In genomic region chr12:57752668-57753000, GRCh38 we compare ENCODE assay signal across 8 cellular contexts. TPM values are rescaled to one million over a fixed set of nuclear protein-coding genes. Genes with fewer than 3 reads are reported as not detected.
DNase-seq lines count a peak whose midpoint lies in the region; ATAC-seq, FAIRE-seq and TF ChIP-seq lines count a peak whose summit lies in the region.

No MANE protein-coding gene starts in this region.

- no TSS peak for BruUV-seq in HepG2 (replicated peaks; lab: Mats Ljungman, UMichigan)

- POLR2A ChIA-PET in activated CD4-positive, alpha-beta T cell treated with anti-CD3 and anti-CD28 coated beads, Interleukin-2, amount 10 ng/mL, durations not matched to agents 7 days and 5 days (lab: Charles Lee), result no interaction called here
- POLR2A ChIA-PET in HepG2 (lab: Yijun Ruan, JAX), result interaction anchor here (0.6 to 1.1 kb wide), 7 partner anchors 8 to 94 kb away, joined by 3 to 4 read pairs (median 3); partner anchors contain the start of genes CTDSP2, EEF1AKMT3, METTL1 and OS9

- CTCF ChIA-PET in activated CD4-positive, alpha-beta T cell treated with anti-CD3 and anti-CD28 coated beads, Interleukin-2, amount 10 ng/mL, durations not matched to agents 7 days and 5 days (lab: Charles Lee), result interaction anchor here (0.8 to 1.1 kb wide), 3 partner anchors 12 to 119 kb away, joined by 3 read pairs; partner anchors contain the start of genes B4GALNT1 and TSFM
- CTCF ChIA-PET in HepG2 (lab: Yijun Ruan, JAX; ENCODE audit: low intra/inter-chr PET ratio, low total read pairs), result no interaction called here

- H3K4me1 ChIP-seq in adrenal gland (replicated peaks in 1 of 2) (peaks cover 8 to 33% of the 10 kb centered on the region in 2 donors), HepG2 (ENCODE audit: insufficient read depth, low read length) (peaks cover 43% of the 10 kb centered on the region), thoracic aorta (ENCODE audit: control insufficient read depth in 1 of 2, low read depth in 2 of 2) (peaks cover 25 to 33% of the 10 kb centered on the region in 2 donors)

- TF ChIP-seq POLR2A in adrenal gland (IDR thresholded peaks at IDR 0.05) (no peak), HepG2 (IDR thresholded peaks at IDR 0.05; ENCODE audit: insufficient read depth in 1 of 2, low read depth in 2 of 2, low read length in 2 of 2) (no peak)

- peak overlapping the region; percentile 24 for H3K9ac ChIP-seq in HepG2 (ENCODE audit: insufficient read depth, low read depth, low read length)

- no peak for FAIRE-seq in HepG2 (lab: Jason Lieb, UNC)

- DNase-seq in activated CD4-positive, alpha-beta T cell treated with anti-CD3 and anti-CD28 coated beads, Interleukin-2, amount 10 ng/mL, durations not matched to agents 7 days and 5 days, result no peak
- no peak for DNase-seq in activated CD4-positive, alpha-beta T cell treated with anti-CD3 and anti-CD28 coated beads for 4 hours
- DNase-seq in adrenal gland (no peak), HepG2 (ENCODE audit: low spot score) (no peak), thoracic aorta (ENCODE audit: low spot score) (no peak), NCI-H1417 (lab: John Stamatoyannopoulos, UW) (no peak), NCI-H2227 treated with DMSO at 0.1 percent for 48 hours (lab: John Stamatoyannopoulos, UW) (no peak)

- in situ Hi-C loops in HepG2 (cut with HindIII; ENCODE audit: extremely low pct_ligation_motif_present, low pct_unique_long_range_greater_than_20kb), result no loop called here

- H4K20me1 ChIP-seq in HepG2 (ENCODE audit: insufficient read depth, low read length), result 0 out of 2 replicates have a peak, but pooled peaks cover 5% of the 10 kb centered on the region

- TF ChIP-seq RAD21 in HepG2 (CRISPR knock-in tag; IDR thresholded peaks at IDR 0.05), result no peak

- H3K27me3 ChIP-seq in adrenal gland (no peaks in the 10 kb centered on the region), HepG2 (ENCODE audit: control insufficient read depth in 1 of 2, insufficient read depth in 2 of 2, low read length in 2 of 2) (no peaks in the 10 kb centered on the region; a peak in 1 of 5 replicates), thoracic aorta (replicated peaks; ENCODE audit: insufficient read depth) (no peaks in the 10 kb centered on the region)

- H3K4me2 ChIP-seq in HepG2 (ENCODE audit: low read depth, low read length), result peak overlapping the region; percentile 69

- intact Hi-C loops in adrenal gland (cut with DNase I) (no loop called here), HepG2 (cut with micrococcal nuclease; ENCODE audit: unreplicated experiment) (loop anchor here (1.0 kb wide), 1 partner anchor 8 kb away; no protein-coding TSS in a partner anchor)

- no peaks in the 10 kb centered on the region for H3K9me3 ChIP-seq in adrenal gland (replicated peaks in 1 of 3)
- H3K9me3 ChIP-seq in HepG2 (ENCODE audit: low read length), result no peaks in the 10 kb centered on the region
- no peaks in the 10 kb centered on the region for H3K9me3 ChIP-seq in thoracic aorta

- H3K27ac Mint-ChIP-seq in activated CD4-positive, alpha-beta T cell treated with anti-CD3 and anti-CD28 coated beads, Interleukin-2, amount 10 ng/mL, durations not matched to agents 7 days and 5 days, result peak overlapping the region; percentile 86

- no peak for TF ChIP-seq EP300 in HepG2 (IDR thresholded peaks at IDR 0.05; ENCODE audit: low read depth in 2 of 2, low read length in 2 of 2)
- TF ChIP-seq EP300 in HepG2 (CRISPR knock-in tag; IDR thresholded peaks at IDR 0.05; ENCODE audit: borderline replicate concordance), result no peak

- WGBS in adrenal gland, 4 donors, result 0 to 4% (median 2%) methylated on average over 3 to 5 of the region's 5 CpGs
- 0% methylated on average over 3 of the region's 5 CpGs for WGBS in HepG2 (ENCODE audit: low lambda C conversion rate)

- H3K27me3 Mint-ChIP-seq in activated CD4-positive, alpha-beta T cell treated with anti-CD3 and anti-CD28 coated beads, Interleukin-2, amount 10 ng/mL, durations not matched to agents 7 days and 5 days, result no peaks in the 10 kb centered on the region

- no peak for TF ChIP-seq CTCF in adrenal gland (IDR thresholded peaks at IDR 0.05)
- TF ChIP-seq CTCF in HepG2 (CRISPR knock-in tag; IDR thresholded peaks at IDR 0.05), result no peak
- no peak for TF ChIP-seq CTCF in thoracic aorta (IDR thresholded peaks at IDR 0.05)

- H3K4me3 ChIP-seq in adrenal gland, result peak overlapping the region in 1 of 4 donors; percentile 18
- H3K4me3 ChIP-seq in HepG2 (replicated peaks in 1 of 3; ENCODE audit: insufficient read depth in 1 of 3, low read depth in 2 of 3, low read length in 3 of 3), result peak overlapping the region; percentile 20 to 42 (median 34); a peak in 4 of 6 replicates
- H3K4me3 ChIP-seq in thoracic aorta, result peak overlapping the region; percentile 90

- H3K27ac ChIP-seq in adrenal gland, result peak overlapping the region in 4 of 5 donors; percentile 5 to 98 (median 74)
- peak overlapping the region; percentile 30 for H3K27ac ChIP-seq in HepG2 (ENCODE audit: extremely low read length, insufficient read depth, low read length)
- peak overlapping the region in 1 of 2 donors; percentile 50 for H3K27ac ChIP-seq in thoracic aorta

- H2AFZ ChIP-seq in HepG2 (ENCODE audit: low read length), result no peak overlapping the region

- ATAC-seq in HepG2 (peak; percentile 74), thoracic aorta (ENCODE audit: insufficient number of reproducible peaks, low FRiP score, low read depth) (no peak), HG02642 (IDR thresholded peaks at IDR 0.05; ENCODE audit: poor library complexity, unreplicated experiment) (no peak)

- no peaks in the 10 kb centered on the region for H3K9me3 Mint-ChIP-seq in activated CD4-positive, alpha-beta T cell treated with anti-CD3 and anti-CD28 coated beads, Interleukin-2, amount 10 ng/mL, durations not matched to agents 7 days and 5 days

- peaks cover 24% of the 10 kb centered on the region for H3K79me2 ChIP-seq in HepG2 (ENCODE audit: insufficient read depth, low read length)

- H3K36me3 ChIP-seq in adrenal gland (replicated peaks in 1 of 2) (peaks cover 0 to 36% of the 10 kb centered on the region in 2 donors), HepG2 (replicated peaks in 1 of 2; ENCODE audit: control insufficient read depth in 1 of 2, insufficient read depth in 2 of 2, low read length in 2 of 2) (peaks cover 10 to 23% of the 10 kb centered on the region in 2 experiments; a peak in 4 of 5 replicates), thoracic aorta (peaks cover 14% of the 10 kb centered on the region)

- H3K4me1 Mint-ChIP-seq in activated CD4-positive, alpha-beta T cell treated with anti-CD3 and anti-CD28 coated beads, Interleukin-2, amount 10 ng/mL, durations not matched to agents 7 days and 5 days, result peaks cover 58% of the 10 kb centered on the region

- H3K4me3 Mint-ChIP-seq in activated CD4-positive, alpha-beta T cell treated with anti-CD3 and anti-CD28 coated beads, Interleukin-2, amount 10 ng/mL, durations not matched to agents 7 days and 5 days, result peak overlapping the region; percentile 91

- H3K36me3 Mint-ChIP-seq in activated CD4-positive, alpha-beta T cell treated with anti-CD3 and anti-CD28 coated beads, Interleukin-2, amount 10 ng/mL, durations not matched to agents 7 days and 5 days (ENCODE audit: low read depth), result peaks cover 38% of the 10 kb centered on the region

RNA-seq across cellular contexts. Expression of gene CDK4, which starts 0.5 kb away (rescaled TPM):
- 100 to 1,000 TPM in 1 of 2 experiments, 10 to 100 TPM in 1; 84.4 to 104 TPM for total RNA-seq in activated CD4-positive, alpha-beta T cell treated with anti-CD3 and anti-CD28 coated beads, Interleukin-2, amount 10 ng/mL, durations not matched to agents 7 days and 5 days
- total RNA-seq in adrenal gland (100 to 1,000 TPM in 7 of 8 donors, 10 to 100 TPM in 1; 90.9 to 197 (median 143) TPM), HepG2 (2016; rRNA removed; fragmentation: Illumina TruSeq; extraction: Trizol) (209 and 255 TPM in 2 replicates), thoracic aorta (10 to 100 TPM; 52.3 to 72.8 TPM)
- polyA plus RNA-seq in adrenal gland (10 to 100 TPM; 46.8 to 78.8 (median 66.1) TPM), HepG2 (2011; rRNA removed) (171 and 191 TPM in 2 replicates)
- 114 and 177 TPM in 2 replicates for total RNA-seq in HepG2 (2016; cell fraction: cytosol; rRNA removed; fragmentation: Illumina TruSeq; extraction: Trizol; ENCODE audit: low read depth)
- total RNA-seq in HepG2 (2016; cell fraction: insoluble cytoplasmic fraction; rRNA removed; fragmentation: Illumina TruSeq; extraction: Trizol), result 213 and 245 TPM in 2 replicates
- total RNA-seq in HepG2 (2016; cell fraction: membrane; rRNA removed; fragmentation: Illumina TruSeq; extraction: Trizol), result 203 and 282 TPM in 2 replicates
- total RNA-seq in HepG2 (2016; cell fraction: nucleus; rRNA removed; fragmentation: Illumina TruSeq; extraction: Trizol), result 105 and 134 TPM in 2 replicates
- 223 and 255 TPM in 2 replicates for polyA plus RNA-seq in HepG2 (2011; cell fraction: cytosol; rRNA removed)
- polyA plus RNA-seq in HepG2 (2011; cell fraction: nucleus; rRNA removed), result 58.2 and 58.6 TPM in 2 replicates
- polyA plus RNA-seq in HepG2 (2012), result 68.6 and 92.8 TPM in 2 replicates
- 148 and 226 TPM in 2 replicates for polyA plus RNA-seq in HepG2 (2016; cell fraction: cytosol; fragmentation: Illumina TruSeq; extraction: Trizol; ENCODE audit: low read depth)
- polyA plus RNA-seq in HepG2 (2016; cell fraction: insoluble cytoplasmic fraction; fragmentation: Illumina TruSeq; extraction: Trizol; ENCODE audit: low read depth), result 315 and 325 TPM in 2 replicates
- 208 and 297 TPM in 2 replicates for polyA plus RNA-seq in HepG2 (2016; cell fraction: membrane; fragmentation: Illumina TruSeq; extraction: Trizol; ENCODE audit: low read depth)
- 175 and 177 TPM in 2 replicates for polyA plus RNA-seq in HepG2 (2016; cell fraction: nucleus; fragmentation: Illumina TruSeq; extraction: Trizol; ENCODE audit: insufficient read depth, low read depth)
- polyA minus RNA-seq in HepG2 (2011; rRNA and poly(A)+ RNA removed; ENCODE audit: low replicate concordance), result 141 and 375 TPM in 2 replicates
- polyA minus RNA-seq in HepG2 (2011; cell fraction: cytosol; rRNA and poly(A)+ RNA removed), result 49.7 and 59.9 TPM in 2 replicates
- polyA minus RNA-seq in HepG2 (2011; cell fraction: nucleus; rRNA and poly(A)+ RNA removed), result 72.6 and 80.6 TPM in 2 replicates

RNA-seq across cellular contexts. Expression of gene MARCHF9, which starts 2.3 kb away (rescaled TPM):
- total RNA-seq in activated CD4-positive, alpha-beta T cell treated with anti-CD3 and anti-CD28 coated beads, Interleukin-2, amount 10 ng/mL, durations not matched to agents 7 days and 5 days, result 10 to 100 TPM; 23.7 to 27.2 TPM
- total RNA-seq in adrenal gland, result 10 to 100 TPM in 7 of 8 donors, 1 to 10 TPM in 1; 8.2 to 23.4 (median 16.6) TPM
- polyA plus RNA-seq in adrenal gland, result 10 to 100 TPM in 2 of 3 donors, 1 to 10 TPM in 1; 9.5 to 45.1 (median 44.0) TPM
- 2.7 and 5.7 TPM in 2 replicates for total RNA-seq in HepG2 (2016; rRNA removed; fragmentation: Illumina TruSeq; extraction: Trizol)
- total RNA-seq in HepG2 (2016; cell fraction: cytosol; rRNA removed; fragmentation: Illumina TruSeq; extraction: Trizol; ENCODE audit: low read depth), result 3.9 and 5.1 TPM in 2 replicates
- total RNA-seq in HepG2 (2016; cell fraction: insoluble cytoplasmic fraction; rRNA removed; fragmentation: Illumina TruSeq; extraction: Trizol), result 3.4 and 4.7 TPM in 2 replicates
- 5.9 and 6.2 TPM in 2 replicates for total RNA-seq in HepG2 (2016; cell fraction: membrane; rRNA removed; fragmentation: Illumina TruSeq; extraction: Trizol)
- total RNA-seq in HepG2 (2016; cell fraction: nucleus; rRNA removed; fragmentation: Illumina TruSeq; extraction: Trizol), result 3.4 and 4.3 TPM in 2 replicates
- 9.6 and 14.5 TPM in 2 replicates for polyA plus RNA-seq in HepG2 (2011; rRNA removed)
- 8.1 and 8.8 TPM in 2 replicates for polyA plus RNA-seq in HepG2 (2011; cell fraction: cytosol; rRNA removed)
- 15.5 and 17.5 TPM in 2 replicates for polyA plus RNA-seq in HepG2 (2011; cell fraction: nucleus; rRNA removed)
- polyA plus RNA-seq in HepG2 (2012), result 7.7 and 10.3 TPM in 2 replicates
- 2.7 and 3.1 TPM in 2 replicates for polyA plus RNA-seq in HepG2 (2016; cell fraction: cytosol; fragmentation: Illumina TruSeq; extraction: Trizol; ENCODE audit: low read depth)
- polyA plus RNA-seq in HepG2 (2016; cell fraction: insoluble cytoplasmic fraction; fragmentation: Illumina TruSeq; extraction: Trizol; ENCODE audit: low read depth), result 5.0 and 8.0 TPM in 2 replicates
- 5.8 TPM in 2 replicates for polyA plus RNA-seq in HepG2 (2016; cell fraction: membrane; fragmentation: Illumina TruSeq; extraction: Trizol; ENCODE audit: low read depth)
- 13.4 and 15.4 TPM in 2 replicates for polyA plus RNA-seq in HepG2 (2016; cell fraction: nucleus; fragmentation: Illumina TruSeq; extraction: Trizol; ENCODE audit: insufficient read depth, low read depth)
- polyA minus RNA-seq in HepG2 (2011; rRNA and poly(A)+ RNA removed; ENCODE audit: low replicate concordance), result 12.1 and 12.5 TPM in 2 replicates
- 4.1 and 4.5 TPM in 2 replicates for polyA minus RNA-seq in HepG2 (2011; cell fraction: cytosol; rRNA and poly(A)+ RNA removed)
- polyA minus RNA-seq in HepG2 (2011; cell fraction: nucleus; rRNA and poly(A)+ RNA removed), result 3.7 and 5.3 TPM in 2 replicates
- 10 to 100 TPM in 1 of 2 donors, 1 to 10 TPM in 1; 8.8 to 11.2 TPM for total RNA-seq in thoracic aorta

RNA-seq across cellular contexts. Expression of gene TSPAN31, which starts 7.8 kb away (rescaled TPM):
- total RNA-seq in activated CD4-positive, alpha-beta T cell treated with anti-CD3 and anti-CD28 coated beads, Interleukin-2, amount 10 ng/mL, durations not matched to agents 7 days and 5 days, result 10 to 100 TPM; 18.6 to 22.3 TPM
- total RNA-seq in adrenal gland (100 to 1,000 TPM in 1 of 8 donors, 10 to 100 TPM in 7; 44.2 to 115 (median 61.6) TPM), HepG2 (2016; rRNA removed; fragmentation: Illumina TruSeq; extraction: Trizol) (5.4 and 10.4 TPM in 2 replicates), thoracic aorta (100 to 1,000 TPM in 1 of 2 donors, 10 to 100 TPM in 1; 58.8 to 115 TPM)
- polyA plus RNA-seq in adrenal gland (10 to 100 TPM; 25.3 to 50.7 (median 45.1) TPM), HepG2 (2011; rRNA removed) (24.6 and 27.3 TPM in 2 replicates)
- 3.1 and 3.3 TPM in 2 replicates for total RNA-seq in HepG2 (2016; cell fraction: cytosol; rRNA removed; fragmentation: Illumina TruSeq; extraction: Trizol; ENCODE audit: low read depth)
- total RNA-seq in HepG2 (2016; cell fraction: insoluble cytoplasmic fraction; rRNA removed; fragmentation: Illumina TruSeq; extraction: Trizol), result 7.8 and 11.5 TPM in 2 replicates
- total RNA-seq in HepG2 (2016; cell fraction: membrane; rRNA removed; fragmentation: Illumina TruSeq; extraction: Trizol), result 6.1 and 6.3 TPM in 2 replicates
- 8.7 and 15.1 TPM in 2 replicates for total RNA-seq in HepG2 (2016; cell fraction: nucleus; rRNA removed; fragmentation: Illumina TruSeq; extraction: Trizol)
- polyA plus RNA-seq in HepG2 (2011; cell fraction: cytosol; rRNA removed), result 19.3 and 22.2 TPM in 2 replicates
- 26.2 and 31.2 TPM in 2 replicates for polyA plus RNA-seq in HepG2 (2011; cell fraction: nucleus; rRNA removed)
- polyA plus RNA-seq in HepG2 (2012), result 17.1 and 17.8 TPM in 2 replicates
- 3.2 and 4.3 TPM in 2 replicates for polyA plus RNA-seq in HepG2 (2016; cell fraction: cytosol; fragmentation: Illumina TruSeq; extraction: Trizol; ENCODE audit: low read depth)
- 6.6 and 6.9 TPM in 2 replicates for polyA plus RNA-seq in HepG2 (2016; cell fraction: insoluble cytoplasmic fraction; fragmentation: Illumina TruSeq; extraction: Trizol; ENCODE audit: low read depth)
- 4.9 and 7.9 TPM in 2 replicates for polyA plus RNA-seq in HepG2 (2016; cell fraction: membrane; fragmentation: Illumina TruSeq; extraction: Trizol; ENCODE audit: low read depth)
- 22.0 and 24.1 TPM in 2 replicates for polyA plus RNA-seq in HepG2 (2016; cell fraction: nucleus; fragmentation: Illumina TruSeq; extraction: Trizol; ENCODE audit: insufficient read depth, low read depth)
- polyA minus RNA-seq in HepG2 (2011; rRNA and poly(A)+ RNA removed; ENCODE audit: low replicate concordance), result 8.6 and 23.9 TPM in 2 replicates
- polyA minus RNA-seq in HepG2 (2011; cell fraction: cytosol; rRNA and poly(A)+ RNA removed), result 5.8 and 8.3 TPM in 2 replicates
- polyA minus RNA-seq in HepG2 (2011; cell fraction: nucleus; rRNA and poly(A)+ RNA removed), result 14.9 and 21.0 TPM in 2 replicates

RNA-seq across cellular contexts. Expression of gene AGAP2, which starts 14.1 kb away (rescaled TPM):
- total RNA-seq in activated CD4-positive, alpha-beta T cell treated with anti-CD3 and anti-CD28 coated beads, Interleukin-2, amount 10 ng/mL, durations not matched to agents 7 days and 5 days, result 10 to 100 TPM; 72.6 to 73.3 TPM
- total RNA-seq in adrenal gland (1 to 10 TPM in 7 of 8 donors, under 1 TPM in 1; 0.97 to 4.0 (median 2.0) TPM), HepG2 (2016; rRNA removed; fragmentation: Illumina TruSeq; extraction: Trizol) (0.38 and 0.81 TPM in 2 replicates), thoracic aorta (1 to 10 TPM; 1.2 to 3.5 TPM)
- polyA plus RNA-seq in adrenal gland (1 to 10 TPM; 1.9 to 8.1 (median 2.6) TPM), HepG2 (2011; rRNA removed) (0.45 and 0.73 TPM in 2 replicates)
- 0.10 and 0.18 TPM in 2 replicates for total RNA-seq in HepG2 (2016; cell fraction: cytosol; rRNA removed; fragmentation: Illumina TruSeq; extraction: Trizol; ENCODE audit: low read depth)
- 0.45 and 0.91 TPM in 2 replicates for total RNA-seq in HepG2 (2016; cell fraction: insoluble cytoplasmic fraction; rRNA removed; fragmentation: Illumina TruSeq; extraction: Trizol)
- total RNA-seq in HepG2 (2016; cell fraction: membrane; rRNA removed; fragmentation: Illumina TruSeq; extraction: Trizol), result 0.24 and 0.49 TPM in 2 replicates
- total RNA-seq in HepG2 (2016; cell fraction: nucleus; rRNA removed; fragmentation: Illumina TruSeq; extraction: Trizol), result 0.44 and 0.71 TPM in 2 replicates
- 0.50 and 0.87 TPM in 2 replicates for polyA plus RNA-seq in HepG2 (2011; cell fraction: cytosol; rRNA removed)
- 1.0 and 1.5 TPM in 2 replicates for polyA plus RNA-seq in HepG2 (2011; cell fraction: nucleus; rRNA removed)
- 0.23 and 0.31 TPM in 2 replicates for polyA plus RNA-seq in HepG2 (2012)
- 0.33 and 0.42 TPM in 2 replicates for polyA plus RNA-seq in HepG2 (2016; cell fraction: cytosol; fragmentation: Illumina TruSeq; extraction: Trizol; ENCODE audit: low read depth)
- polyA plus RNA-seq in HepG2 (2016; cell fraction: insoluble cytoplasmic fraction; fragmentation: Illumina TruSeq; extraction: Trizol; ENCODE audit: low read depth), result 0.57 and 0.95 TPM in 2 replicates
- polyA plus RNA-seq in HepG2 (2016; cell fraction: membrane; fragmentation: Illumina TruSeq; extraction: Trizol; ENCODE audit: low read depth), result 0.10 and 0.23 TPM in 2 replicates
- polyA plus RNA-seq in HepG2 (2016; cell fraction: nucleus; fragmentation: Illumina TruSeq; extraction: Trizol; ENCODE audit: insufficient read depth, low read depth), result 0.37 and 1.3 TPM in 2 replicates
- 0.42 and 0.96 TPM in 2 replicates for polyA minus RNA-seq in HepG2 (2011; rRNA and poly(A)+ RNA removed; ENCODE audit: low replicate concordance)
- 0.70 and 0.79 TPM in 2 replicates for polyA minus RNA-seq in HepG2 (2011; cell fraction: cytosol; rRNA and poly(A)+ RNA removed)
- polyA minus RNA-seq in HepG2 (2011; cell fraction: nucleus; rRNA and poly(A)+ RNA removed), result 0.90 and 1.5 TPM in 2 replicates

RNA-seq across cellular contexts. Expression of gene CYP27B1, which starts 14.2 kb away (rescaled TPM):
- total RNA-seq in activated CD4-positive, alpha-beta T cell treated with anti-CD3 and anti-CD28 coated beads, Interleukin-2, amount 10 ng/mL, durations not matched to agents 7 days and 5 days, result 1 to 10 TPM; 1.9 to 2.3 TPM
- total RNA-seq in adrenal gland (10 to 100 TPM in 1 of 8 donors, 1 to 10 TPM in 6, under 1 TPM in 1; 0.48 to 10.4 (median 3.1) TPM), HepG2 (2016; rRNA removed; fragmentation: Illumina TruSeq; extraction: Trizol) (0.97 and 2.3 TPM in 2 replicates), thoracic aorta (1 to 10 TPM in 1 of 2 donors, under 1 TPM in 1; 0.81 to 2.2 TPM)
- polyA plus RNA-seq in adrenal gland (1 to 10 TPM; 2.5 to 3.8 (median 3.5) TPM), HepG2 (2011; rRNA removed) (3.0 and 3.4 TPM in 2 replicates)
- total RNA-seq in HepG2 (2016; cell fraction: cytosol; rRNA removed; fragmentation: Illumina TruSeq; extraction: Trizol; ENCODE audit: low read depth), result 0.51 and 0.53 TPM in 2 replicates
- total RNA-seq in HepG2 (2016; cell fraction: insoluble cytoplasmic fraction; rRNA removed; fragmentation: Illumina TruSeq; extraction: Trizol), result 0.70 and 2.8 TPM in 2 replicates
- 0.79 and 0.83 TPM in 2 replicates for total RNA-seq in HepG2 (2016; cell fraction: membrane; rRNA removed; fragmentation: Illumina TruSeq; extraction: Trizol)
- 4.1 and 5.2 TPM in 2 replicates for total RNA-seq in HepG2 (2016; cell fraction: nucleus; rRNA removed; fragmentation: Illumina TruSeq; extraction: Trizol)
- polyA plus RNA-seq in HepG2 (2011; cell fraction: cytosol; rRNA removed), result 0.86 and 1.2 TPM in 2 replicates
- polyA plus RNA-seq in HepG2 (2011; cell fraction: nucleus; rRNA removed), result 19.6 and 23.7 TPM in 2 replicates
- 1.4 and 2.3 TPM in 2 replicates for polyA plus RNA-seq in HepG2 (2012)
- 0.29 and 0.36 TPM in 2 replicates for polyA plus RNA-seq in HepG2 (2016; cell fraction: cytosol; fragmentation: Illumina TruSeq; extraction: Trizol; ENCODE audit: low read depth)
- 1.1 and 1.2 TPM in 2 replicates for polyA plus RNA-seq in HepG2 (2016; cell fraction: insoluble cytoplasmic fraction; fragmentation: Illumina TruSeq; extraction: Trizol; ENCODE audit: low read depth)
- 0.59 and 0.77 TPM in 2 replicates for polyA plus RNA-seq in HepG2 (2016; cell fraction: membrane; fragmentation: Illumina TruSeq; extraction: Trizol; ENCODE audit: low read depth)
- 6.9 and 9.0 TPM in 2 replicates for polyA plus RNA-seq in HepG2 (2016; cell fraction: nucleus; fragmentation: Illumina TruSeq; extraction: Trizol; ENCODE audit: insufficient read depth, low read depth)
- polyA minus RNA-seq in HepG2 (2011; rRNA and poly(A)+ RNA removed; ENCODE audit: low replicate concordance), result 5.9 and 7.2 TPM in 2 replicates
- 0.40 and 1.9 TPM in 2 replicates for polyA minus RNA-seq in HepG2 (2011; cell fraction: cytosol; rRNA and poly(A)+ RNA removed)
- 15.7 and 19.3 TPM in 2 replicates for polyA minus RNA-seq in HepG2 (2011; cell fraction: nucleus; rRNA and poly(A)+ RNA removed)
